In the genomic region with DNA sequence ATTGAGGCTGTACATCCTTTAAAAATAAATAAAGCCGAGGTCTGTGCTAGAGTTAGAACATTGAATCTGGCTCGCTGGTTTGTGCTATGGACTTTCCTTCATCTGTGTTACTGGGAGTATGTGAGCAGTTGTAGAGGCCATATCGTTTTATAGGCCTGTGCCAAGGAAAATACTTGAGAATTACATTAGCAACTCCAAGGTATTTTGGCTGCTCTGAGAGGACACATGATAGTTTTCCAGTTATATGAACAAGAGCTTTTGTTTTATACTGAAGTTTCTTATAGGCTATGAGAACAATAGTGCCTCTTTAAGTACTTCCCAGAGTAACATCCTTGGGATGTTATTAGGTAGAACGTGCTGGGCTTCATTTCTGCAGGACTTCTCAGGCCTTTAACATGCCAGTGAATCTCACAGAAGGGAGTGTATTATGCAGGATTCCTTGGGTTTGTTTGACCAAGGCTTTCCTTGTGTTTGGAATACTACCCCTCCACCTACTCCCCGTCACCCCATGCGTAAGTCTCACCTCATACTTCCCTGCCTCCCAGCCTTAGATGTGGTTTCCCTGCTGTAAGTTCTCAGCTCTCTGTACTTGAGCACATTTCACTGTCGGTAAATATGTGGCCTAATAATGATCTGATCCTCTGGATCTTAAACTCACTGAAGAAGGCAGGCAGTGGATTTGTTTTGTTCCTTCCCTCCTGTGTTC, we compare ENCODE assay signal across 2 cellular contexts.
TF ChIP-seq lines count a peak whose summit lies in the region.

No MANE protein-coding gene starts in this region.

TF ChIP-seq in HEK293, 187 proteins besides CTCF, POLR2A, EP300 and RAD21 (continued from another document):
- TF ChIP-seq, protein P1, sequence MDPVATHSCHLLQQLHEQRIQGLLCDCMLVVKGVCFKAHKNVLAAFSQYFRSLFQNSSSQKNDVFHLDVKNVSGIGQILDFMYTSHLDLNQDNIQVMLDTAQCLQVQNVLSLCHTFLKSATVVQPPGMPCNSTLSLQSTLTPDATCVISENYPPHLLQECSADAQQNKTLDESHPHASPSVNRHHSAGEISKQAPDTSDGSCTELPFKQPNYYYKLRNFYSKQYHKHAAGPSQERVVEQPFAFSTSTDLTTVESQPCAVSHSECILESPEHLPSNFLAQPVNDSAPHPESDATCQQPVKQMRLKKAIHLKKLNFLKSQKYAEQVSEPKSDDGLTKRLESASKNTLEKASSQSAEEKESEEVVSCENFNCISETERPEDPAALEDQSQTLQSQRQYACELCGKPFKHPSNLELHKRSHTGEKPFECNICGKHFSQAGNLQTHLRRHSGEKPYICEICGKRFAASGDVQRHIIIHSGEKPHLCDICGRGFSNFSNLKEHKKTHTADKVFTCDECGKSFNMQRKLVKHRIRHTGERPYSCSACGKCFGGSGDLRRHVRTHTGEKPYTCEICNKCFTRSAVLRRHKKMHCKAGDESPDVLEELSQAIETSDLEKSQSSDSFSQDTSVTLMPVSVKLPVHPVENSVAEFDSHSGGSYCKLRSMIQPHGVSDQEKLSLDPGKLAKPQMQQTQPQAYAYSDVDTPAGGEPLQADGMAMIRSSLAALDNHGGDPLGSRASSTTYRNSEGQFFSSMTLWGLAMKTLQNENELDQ (tag by site-specific recombination; IDR thresholded peaks at IDR 0.05; ENCODE audit: low read depth): no peak
- TF ChIP-seq, protein P2, sequence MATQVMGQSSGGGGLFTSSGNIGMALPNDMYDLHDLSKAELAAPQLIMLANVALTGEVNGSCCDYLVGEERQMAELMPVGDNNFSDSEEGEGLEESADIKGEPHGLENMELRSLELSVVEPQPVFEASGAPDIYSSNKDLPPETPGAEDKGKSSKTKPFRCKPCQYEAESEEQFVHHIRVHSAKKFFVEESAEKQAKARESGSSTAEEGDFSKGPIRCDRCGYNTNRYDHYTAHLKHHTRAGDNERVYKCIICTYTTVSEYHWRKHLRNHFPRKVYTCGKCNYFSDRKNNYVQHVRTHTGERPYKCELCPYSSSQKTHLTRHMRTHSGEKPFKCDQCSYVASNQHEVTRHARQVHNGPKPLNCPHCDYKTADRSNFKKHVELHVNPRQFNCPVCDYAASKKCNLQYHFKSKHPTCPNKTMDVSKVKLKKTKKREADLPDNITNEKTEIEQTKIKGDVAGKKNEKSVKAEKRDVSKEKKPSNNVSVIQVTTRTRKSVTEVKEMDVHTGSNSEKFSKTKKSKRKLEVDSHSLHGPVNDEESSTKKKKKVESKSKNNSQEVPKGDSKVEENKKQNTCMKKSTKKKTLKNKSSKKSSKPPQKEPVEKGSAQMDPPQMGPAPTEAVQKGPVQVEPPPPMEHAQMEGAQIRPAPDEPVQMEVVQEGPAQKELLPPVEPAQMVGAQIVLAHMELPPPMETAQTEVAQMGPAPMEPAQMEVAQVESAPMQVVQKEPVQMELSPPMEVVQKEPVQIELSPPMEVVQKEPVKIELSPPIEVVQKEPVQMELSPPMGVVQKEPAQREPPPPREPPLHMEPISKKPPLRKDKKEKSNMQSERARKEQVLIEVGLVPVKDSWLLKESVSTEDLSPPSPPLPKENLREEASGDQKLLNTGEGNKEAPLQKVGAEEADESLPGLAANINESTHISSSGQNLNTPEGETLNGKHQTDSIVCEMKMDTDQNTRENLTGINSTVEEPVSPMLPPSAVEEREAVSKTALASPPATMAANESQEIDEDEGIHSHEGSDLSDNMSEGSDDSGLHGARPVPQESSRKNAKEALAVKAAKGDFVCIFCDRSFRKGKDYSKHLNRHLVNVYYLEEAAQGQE (tag by site-specific recombination; IDR thresholded peaks at IDR 0.05): no peak
- TF ChIP-seq FEZF1 (tag by site-specific recombination; IDR thresholded peaks at IDR 0.05) (peak; percentile 56), ZNF37A (tag by site-specific recombination; IDR thresholded peaks at IDR 0.05) (no peak)

TF ChIP-seq in WTC11, 78 proteins besides CTCF, POLR2A, EP300 and RAD21 (continued from another document):
- TF ChIP-seq, protein P3, sequence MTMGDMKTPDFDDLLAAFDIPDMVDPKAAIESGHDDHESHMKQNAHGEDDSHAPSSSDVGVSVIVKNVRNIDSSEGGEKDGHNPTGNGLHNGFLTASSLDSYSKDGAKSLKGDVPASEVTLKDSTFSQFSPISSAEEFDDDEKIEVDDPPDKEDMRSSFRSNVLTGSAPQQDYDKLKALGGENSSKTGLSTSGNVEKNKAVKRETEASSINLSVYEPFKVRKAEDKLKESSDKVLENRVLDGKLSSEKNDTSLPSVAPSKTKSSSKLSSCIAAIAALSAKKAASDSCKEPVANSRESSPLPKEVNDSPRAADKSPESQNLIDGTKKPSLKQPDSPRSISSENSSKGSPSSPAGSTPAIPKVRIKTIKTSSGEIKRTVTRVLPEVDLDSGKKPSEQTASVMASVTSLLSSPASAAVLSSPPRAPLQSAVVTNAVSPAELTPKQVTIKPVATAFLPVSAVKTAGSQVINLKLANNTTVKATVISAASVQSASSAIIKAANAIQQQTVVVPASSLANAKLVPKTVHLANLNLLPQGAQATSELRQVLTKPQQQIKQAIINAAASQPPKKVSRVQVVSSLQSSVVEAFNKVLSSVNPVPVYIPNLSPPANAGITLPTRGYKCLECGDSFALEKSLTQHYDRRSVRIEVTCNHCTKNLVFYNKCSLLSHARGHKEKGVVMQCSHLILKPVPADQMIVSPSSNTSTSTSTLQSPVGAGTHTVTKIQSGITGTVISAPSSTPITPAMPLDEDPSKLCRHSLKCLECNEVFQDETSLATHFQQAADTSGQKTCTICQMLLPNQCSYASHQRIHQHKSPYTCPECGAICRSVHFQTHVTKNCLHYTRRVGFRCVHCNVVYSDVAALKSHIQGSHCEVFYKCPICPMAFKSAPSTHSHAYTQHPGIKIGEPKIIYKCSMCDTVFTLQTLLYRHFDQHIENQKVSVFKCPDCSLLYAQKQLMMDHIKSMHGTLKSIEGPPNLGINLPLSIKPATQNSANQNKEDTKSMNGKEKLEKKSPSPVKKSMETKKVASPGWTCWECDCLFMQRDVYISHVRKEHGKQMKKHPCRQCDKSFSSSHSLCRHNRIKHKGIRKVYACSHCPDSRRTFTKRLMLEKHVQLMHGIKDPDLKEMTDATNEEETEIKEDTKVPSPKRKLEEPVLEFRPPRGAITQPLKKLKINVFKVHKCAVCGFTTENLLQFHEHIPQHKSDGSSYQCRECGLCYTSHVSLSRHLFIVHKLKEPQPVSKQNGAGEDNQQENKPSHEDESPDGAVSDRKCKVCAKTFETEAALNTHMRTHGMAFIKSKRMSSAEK (CRISPR knock-in tag; IDR thresholded peaks at IDR 0.05; ENCODE audit: borderline replicate concordance): no peak
- no peak for TF ChIP-seq RORB (CRISPR knock-in tag; IDR thresholded peaks at IDR 0.05)
- TF ChIP-seq, protein P4, sequence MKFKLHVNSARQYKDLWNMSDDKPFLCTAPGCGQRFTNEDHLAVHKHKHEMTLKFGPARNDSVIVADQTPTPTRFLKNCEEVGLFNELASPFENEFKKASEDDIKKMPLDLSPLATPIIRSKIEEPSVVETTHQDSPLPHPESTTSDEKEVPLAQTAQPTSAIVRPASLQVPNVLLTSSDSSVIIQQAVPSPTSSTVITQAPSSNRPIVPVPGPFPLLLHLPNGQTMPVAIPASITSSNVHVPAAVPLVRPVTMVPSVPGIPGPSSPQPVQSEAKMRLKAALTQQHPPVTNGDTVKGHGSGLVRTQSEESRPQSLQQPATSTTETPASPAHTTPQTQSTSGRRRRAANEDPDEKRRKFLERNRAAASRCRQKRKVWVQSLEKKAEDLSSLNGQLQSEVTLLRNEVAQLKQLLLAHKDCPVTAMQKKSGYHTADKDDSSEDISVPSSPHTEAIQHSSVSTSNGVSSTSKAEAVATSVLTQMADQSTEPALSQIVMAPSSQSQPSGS (CRISPR knock-in tag; IDR thresholded peaks at IDR 0.05; ENCODE audit: borderline replicate concordance, low read depth): no peak
- TF ChIP-seq ZNF232 (CRISPR knock-in tag; IDR thresholded peaks at IDR 0.05): no peak
